In the genomic region with DNA sequence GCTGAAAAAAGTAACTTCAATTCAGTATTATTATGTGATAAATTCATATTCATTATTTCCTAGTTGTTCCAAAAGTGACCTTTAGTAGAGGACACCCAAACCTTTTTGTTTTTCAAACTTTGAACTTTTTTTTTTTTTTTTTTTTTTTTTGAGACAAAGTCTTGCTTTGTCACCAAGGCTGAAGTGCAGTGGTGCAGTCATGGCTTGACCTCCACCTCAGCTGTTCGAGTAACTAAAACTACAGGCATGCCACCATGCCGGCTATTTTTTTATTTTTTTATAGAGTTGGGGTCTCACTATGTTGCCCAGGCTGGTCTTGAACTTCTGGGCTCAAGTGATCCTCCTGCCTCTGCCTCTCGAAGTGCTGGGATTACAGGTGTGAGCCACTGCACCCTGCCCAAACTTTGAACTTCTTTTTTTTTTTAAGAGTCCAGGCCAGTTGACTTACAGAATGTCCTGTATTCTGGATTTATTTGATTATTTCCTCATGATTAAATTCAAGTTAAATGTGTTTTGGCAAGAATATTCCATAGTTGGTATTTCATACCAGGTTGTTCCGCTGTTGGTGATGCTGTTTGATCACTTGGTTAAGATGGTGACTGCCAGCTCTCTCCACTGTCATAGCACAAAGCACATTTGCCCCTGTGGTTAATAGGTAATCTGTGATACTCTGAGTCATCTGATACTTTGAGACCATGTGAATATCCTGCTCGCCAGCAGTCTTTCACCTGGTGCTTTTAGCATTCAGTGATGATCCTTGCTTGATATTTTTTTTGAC, we compare ENCODE assay signal across 1 cellular context.
TF ChIP-seq lines count a peak whose summit lies in the region.

No MANE protein-coding gene starts in this region.

TF ChIP-seq in HepG2, 621 proteins besides CTCF, POLR2A, EP300 and RAD21 (continued from another document and continues in another):
- TF ChIP-seq, protein P1, sequence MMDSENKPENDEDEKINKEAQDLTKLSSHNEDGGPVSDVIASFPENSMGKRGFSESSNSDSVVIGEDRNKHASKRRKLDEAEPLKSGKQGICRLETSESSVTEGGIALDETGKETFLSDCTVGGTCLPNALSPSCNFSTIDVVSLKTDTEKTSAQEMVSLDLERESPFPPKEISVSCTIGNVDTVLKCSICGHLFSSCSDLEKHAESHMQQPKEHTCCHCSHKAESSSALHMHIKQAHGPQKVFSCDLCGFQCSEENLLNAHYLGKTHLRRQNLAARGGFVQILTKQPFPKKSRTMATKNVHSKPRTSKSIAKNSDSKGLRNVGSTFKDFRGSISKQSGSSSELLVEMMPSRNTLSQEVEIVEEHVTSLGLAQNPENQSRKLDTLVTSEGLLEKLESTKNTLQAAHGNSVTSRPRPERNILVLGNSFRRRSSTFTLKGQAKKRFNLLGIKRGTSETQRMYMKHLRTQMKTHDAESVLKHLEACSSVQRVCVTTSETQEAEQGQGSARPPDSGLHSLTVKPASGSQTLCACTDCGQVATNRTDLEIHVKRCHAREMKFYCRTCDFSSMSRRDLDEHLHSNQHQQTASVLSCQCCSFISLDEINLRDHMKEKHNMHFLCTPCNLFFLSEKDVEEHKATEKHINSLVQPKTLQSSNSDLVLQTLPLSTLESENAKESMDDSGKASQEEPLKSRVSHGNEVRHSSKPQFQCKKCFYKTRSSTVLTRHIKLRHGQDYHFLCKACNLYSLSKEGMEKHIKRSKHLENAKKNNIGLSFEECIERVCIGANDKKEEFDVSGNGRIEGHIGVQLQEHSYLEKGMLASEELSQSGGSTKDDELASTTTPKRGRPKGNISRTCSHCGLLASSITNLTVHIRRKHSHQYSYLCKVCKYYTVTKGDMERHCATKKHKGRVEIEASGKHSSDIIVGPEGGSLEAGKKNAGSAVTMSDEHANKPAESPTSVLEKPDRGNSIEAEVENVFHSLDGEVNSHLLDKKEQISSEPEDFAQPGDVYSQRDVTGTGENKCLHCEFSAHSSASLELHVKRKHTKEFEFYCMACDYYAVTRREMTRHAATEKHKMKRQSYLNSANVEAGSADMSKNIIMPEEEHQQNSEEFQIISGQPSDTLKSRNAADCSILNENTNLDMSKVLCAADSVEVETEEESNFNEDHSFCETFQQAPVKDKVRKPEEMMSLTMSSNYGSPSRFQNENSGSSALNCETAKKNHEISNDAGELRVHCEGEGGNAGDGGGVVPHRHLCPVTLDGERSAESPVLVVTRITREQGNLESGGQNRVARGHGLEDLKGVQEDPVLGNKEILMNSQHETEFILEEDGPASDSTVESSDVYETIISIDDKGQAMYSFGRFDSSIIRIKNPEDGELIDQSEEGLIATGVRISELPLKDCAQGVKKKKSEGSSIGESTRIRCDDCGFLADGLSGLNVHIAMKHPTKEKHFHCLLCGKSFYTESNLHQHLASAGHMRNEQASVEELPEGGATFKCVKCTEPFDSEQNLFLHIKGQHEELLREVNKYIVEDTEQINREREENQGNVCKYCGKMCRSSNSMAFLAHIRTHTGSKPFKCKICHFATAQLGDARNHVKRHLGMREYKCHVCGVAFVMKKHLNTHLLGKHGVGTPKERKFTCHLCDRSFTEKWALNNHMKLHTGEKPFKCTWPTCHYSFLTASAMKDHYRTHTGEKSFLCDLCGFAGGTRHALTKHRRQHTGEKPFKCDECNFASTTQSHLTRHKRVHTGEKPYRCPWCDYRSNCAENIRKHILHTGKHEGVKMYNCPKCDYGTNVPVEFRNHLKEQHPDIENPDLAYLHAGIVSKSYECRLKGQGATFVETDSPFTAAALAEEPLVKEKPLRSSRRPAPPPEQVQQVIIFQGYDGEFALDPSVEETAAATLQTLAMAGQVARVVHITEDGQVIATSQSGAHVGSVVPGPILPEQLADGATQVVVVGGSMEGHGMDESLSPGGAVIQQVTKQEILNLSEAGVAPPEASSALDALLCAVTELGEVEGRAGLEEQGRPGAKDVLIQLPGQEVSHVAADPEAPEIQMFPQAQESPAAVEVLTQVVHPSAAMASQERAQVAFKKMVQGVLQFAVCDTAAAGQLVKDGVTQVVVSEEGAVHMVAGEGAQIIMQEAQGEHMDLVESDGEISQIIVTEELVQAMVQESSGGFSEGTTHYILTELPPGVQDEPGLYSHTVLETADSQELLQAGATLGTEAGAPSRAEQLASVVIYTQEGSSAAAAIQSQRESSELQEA (CRISPR knock-in tag; IDR thresholded peaks at IDR 0.05; ENCODE audit: not compliant biosample characterization) = no peak
- TF ChIP-seq ZEB1 (IDR thresholded peaks at IDR 0.05; ENCODE audit: insufficient replicate concordance, low read depth) (no peak), ZNF33B (CRISPR knock-in tag; IDR thresholded peaks at IDR 0.05) (no peak), ZNF562 (CRISPR knock-in tag; IDR thresholded peaks at IDR 0.05; ENCODE audit: borderline replicate concordance) (no peak), KLF13 (CRISPR knock-in tag; IDR thresholded peaks at IDR 0.05) (no peak), STAG1 (CRISPR knock-in tag; IDR thresholded peaks at IDR 0.05) (no peak), ZNF343 (CRISPR knock-in tag; IDR thresholded peaks at IDR 0.05) (no peak), TARDBP (CRISPR knock-in tag; IDR thresholded peaks at IDR 0.05) (no peak), ZFX (CRISPR knock-in tag; IDR thresholded peaks at IDR 0.05; ENCODE audit: low read depth) (no peak), SMAD1 (CRISPR knock-in tag; IDR thresholded peaks at IDR 0.05; ENCODE audit: borderline replicate concordance, low read depth) (no peak), HHEX (CRISPR knock-in tag; IDR thresholded peaks at IDR 0.05) (no peak), MEIS2 (CRISPR knock-in tag; IDR thresholded peaks at IDR 0.05) (no peak), ZNF552 (CRISPR knock-in tag; IDR thresholded peaks at IDR 0.05; ENCODE audit: borderline replicate concordance) (no peak), SMAD3 (CRISPR knock-in tag; IDR thresholded peaks at IDR 0.05) (no peak), RORA (CRISPR knock-in tag; IDR thresholded peaks at IDR 0.05) (no peak), ZNF317 (CRISPR knock-in tag; IDR thresholded peaks at IDR 0.05) (0 out of 2 replicates have a peak, but pooled peaks have one; percentile 43), ZNF207 (IDR thresholded peaks at IDR 0.05; ENCODE audit: borderline replicate concordance) (no peak), JUND (CRISPR knock-in tag; IDR thresholded peaks at IDR 0.05) (0 out of 2 replicates have a peak, but pooled peaks have one; percentile 45), CHD4 (IDR thresholded peaks at IDR 0.05; ENCODE audit: borderline replicate concordance, low read length) (peak; percentile 58; the same call in 1 of the 2 replicates), TEAD2 (CRISPR knock-in tag; IDR thresholded peaks at IDR 0.05) (no peak), ZNF138 (CRISPR knock-in tag; IDR thresholded peaks at IDR 0.05; ENCODE audit: low read depth) (no peak), NFE2L1 (CRISPR knock-in tag; IDR thresholded peaks at IDR 0.05; ENCODE audit: borderline replicate concordance) (no peak), HOXA9 (CRISPR knock-in tag; IDR thresholded peaks at IDR 0.05; ENCODE audit: borderline replicate concordance) (no peak), KDM6A (CRISPR knock-in tag; IDR thresholded peaks at IDR 0.05; ENCODE audit: low read depth) (no peak), ZNF367 (CRISPR knock-in tag; IDR thresholded peaks at IDR 0.05; ENCODE audit: borderline replicate concordance) (no peak), ZBTB38 (CRISPR knock-in tag; IDR thresholded peaks at IDR 0.05) (peak; percentile 59; the same call in 1 of the 2 replicates), ZNF7 (CRISPR knock-in tag; IDR thresholded peaks at IDR 0.05) (no peak), FOSL2 (CRISPR knock-in tag; IDR thresholded peaks at IDR 0.05) (peak; percentile 93), MYC (CRISPR knock-in tag; IDR thresholded peaks at IDR 0.05; ENCODE audit: borderline replicate concordance) (no peak), TRIM24 (CRISPR knock-in tag; IDR thresholded peaks at IDR 0.05) (no peak), TGIF2 (CRISPR knock-in tag; IDR thresholded peaks at IDR 0.05) (0 out of 2 replicates have a peak, but pooled peaks have one; percentile 60), MEF2D (CRISPR knock-in tag; IDR thresholded peaks at IDR 0.05) (0 out of 2 replicates have a peak, but pooled peaks have one; percentile 31)
- TF ChIP-seq, protein P2, sequence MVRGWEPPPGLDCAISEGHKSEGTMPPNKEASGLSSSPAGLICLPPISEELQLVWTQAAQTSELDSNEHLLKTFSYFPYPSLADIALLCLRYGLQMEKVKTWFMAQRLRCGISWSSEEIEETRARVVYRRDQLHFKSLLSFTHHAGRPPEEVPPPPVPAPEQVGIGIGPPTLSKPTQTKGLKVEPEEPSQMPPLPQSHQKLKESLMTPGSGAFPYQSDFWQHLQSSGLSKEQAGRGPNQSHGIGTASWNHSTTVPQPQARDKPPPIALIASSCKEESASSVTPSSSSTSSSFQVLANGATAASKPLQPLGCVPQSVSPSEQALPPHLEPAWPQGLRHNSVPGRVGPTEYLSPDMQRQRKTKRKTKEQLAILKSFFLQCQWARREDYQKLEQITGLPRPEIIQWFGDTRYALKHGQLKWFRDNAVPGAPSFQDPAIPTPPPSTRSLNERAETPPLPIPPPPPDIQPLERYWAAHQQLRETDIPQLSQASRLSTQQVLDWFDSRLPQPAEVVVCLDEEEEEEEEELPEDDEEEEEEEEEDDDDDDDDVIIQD (CRISPR knock-in tag; IDR thresholded peaks at IDR 0.05; ENCODE audit: low read depth) = peak; percentile 77; the same call in 1 of the 2 replicates
- TF ChIP-seq, protein P3, sequence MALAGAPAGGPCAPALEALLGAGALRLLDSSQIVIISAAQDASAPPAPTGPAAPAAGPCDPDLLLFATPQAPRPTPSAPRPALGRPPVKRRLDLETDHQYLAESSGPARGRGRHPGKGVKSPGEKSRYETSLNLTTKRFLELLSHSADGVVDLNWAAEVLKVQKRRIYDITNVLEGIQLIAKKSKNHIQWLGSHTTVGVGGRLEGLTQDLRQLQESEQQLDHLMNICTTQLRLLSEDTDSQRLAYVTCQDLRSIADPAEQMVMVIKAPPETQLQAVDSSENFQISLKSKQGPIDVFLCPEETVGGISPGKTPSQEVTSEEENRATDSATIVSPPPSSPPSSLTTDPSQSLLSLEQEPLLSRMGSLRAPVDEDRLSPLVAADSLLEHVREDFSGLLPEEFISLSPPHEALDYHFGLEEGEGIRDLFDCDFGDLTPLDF (CRISPR knock-in tag; IDR thresholded peaks at IDR 0.05) = no peak
- TF ChIP-seq, protein P4, sequence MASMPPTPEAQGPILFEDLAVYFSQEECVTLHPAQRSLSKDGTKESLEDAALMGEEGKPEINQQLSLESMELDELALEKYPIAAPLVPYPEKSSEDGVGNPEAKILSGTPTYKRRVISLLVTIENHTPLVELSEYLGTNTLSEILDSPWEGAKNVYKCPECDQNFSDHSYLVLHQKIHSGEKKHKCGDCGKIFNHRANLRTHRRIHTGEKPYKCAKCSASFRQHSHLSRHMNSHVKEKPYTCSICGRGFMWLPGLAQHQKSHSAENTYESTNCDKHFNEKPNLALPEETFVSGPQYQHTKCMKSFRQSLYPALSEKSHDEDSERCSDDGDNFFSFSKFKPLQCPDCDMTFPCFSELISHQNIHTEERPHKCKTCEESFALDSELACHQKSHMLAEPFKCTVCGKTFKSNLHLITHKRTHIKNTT (CRISPR knock-in tag; IDR thresholded peaks at IDR 0.05) = no peak
- TF ChIP-seq, protein P5, sequence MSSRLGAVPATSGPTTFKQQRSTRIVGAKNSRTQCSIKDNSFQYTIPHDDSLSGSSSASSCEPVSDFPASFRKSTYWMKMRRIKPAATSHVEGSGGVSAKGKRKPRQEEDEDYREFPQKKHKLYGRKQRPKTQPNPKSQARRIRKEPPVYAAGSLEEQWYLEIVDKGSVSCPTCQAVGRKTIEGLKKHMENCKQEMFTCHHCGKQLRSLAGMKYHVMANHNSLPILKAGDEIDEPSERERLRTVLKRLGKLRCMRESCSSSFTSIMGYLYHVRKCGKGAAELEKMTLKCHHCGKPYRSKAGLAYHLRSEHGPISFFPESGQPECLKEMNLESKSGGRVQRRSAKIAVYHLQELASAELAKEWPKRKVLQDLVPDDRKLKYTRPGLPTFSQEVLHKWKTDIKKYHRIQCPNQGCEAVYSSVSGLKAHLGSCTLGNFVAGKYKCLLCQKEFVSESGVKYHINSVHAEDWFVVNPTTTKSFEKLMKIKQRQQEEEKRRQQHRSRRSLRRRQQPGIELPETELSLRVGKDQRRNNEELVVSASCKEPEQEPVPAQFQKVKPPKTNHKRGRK (CRISPR knock-in tag; IDR thresholded peaks at IDR 0.05) = no peak
- TF ChIP-seq, protein P6, sequence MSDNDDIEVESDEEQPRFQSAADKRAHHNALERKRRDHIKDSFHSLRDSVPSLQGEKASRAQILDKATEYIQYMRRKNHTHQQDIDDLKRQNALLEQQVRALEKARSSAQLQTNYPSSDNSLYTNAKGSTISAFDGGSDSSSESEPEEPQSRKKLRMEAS (IDR thresholded peaks at IDR 0.05) = no peak
- TF ChIP-seq, protein P7, sequence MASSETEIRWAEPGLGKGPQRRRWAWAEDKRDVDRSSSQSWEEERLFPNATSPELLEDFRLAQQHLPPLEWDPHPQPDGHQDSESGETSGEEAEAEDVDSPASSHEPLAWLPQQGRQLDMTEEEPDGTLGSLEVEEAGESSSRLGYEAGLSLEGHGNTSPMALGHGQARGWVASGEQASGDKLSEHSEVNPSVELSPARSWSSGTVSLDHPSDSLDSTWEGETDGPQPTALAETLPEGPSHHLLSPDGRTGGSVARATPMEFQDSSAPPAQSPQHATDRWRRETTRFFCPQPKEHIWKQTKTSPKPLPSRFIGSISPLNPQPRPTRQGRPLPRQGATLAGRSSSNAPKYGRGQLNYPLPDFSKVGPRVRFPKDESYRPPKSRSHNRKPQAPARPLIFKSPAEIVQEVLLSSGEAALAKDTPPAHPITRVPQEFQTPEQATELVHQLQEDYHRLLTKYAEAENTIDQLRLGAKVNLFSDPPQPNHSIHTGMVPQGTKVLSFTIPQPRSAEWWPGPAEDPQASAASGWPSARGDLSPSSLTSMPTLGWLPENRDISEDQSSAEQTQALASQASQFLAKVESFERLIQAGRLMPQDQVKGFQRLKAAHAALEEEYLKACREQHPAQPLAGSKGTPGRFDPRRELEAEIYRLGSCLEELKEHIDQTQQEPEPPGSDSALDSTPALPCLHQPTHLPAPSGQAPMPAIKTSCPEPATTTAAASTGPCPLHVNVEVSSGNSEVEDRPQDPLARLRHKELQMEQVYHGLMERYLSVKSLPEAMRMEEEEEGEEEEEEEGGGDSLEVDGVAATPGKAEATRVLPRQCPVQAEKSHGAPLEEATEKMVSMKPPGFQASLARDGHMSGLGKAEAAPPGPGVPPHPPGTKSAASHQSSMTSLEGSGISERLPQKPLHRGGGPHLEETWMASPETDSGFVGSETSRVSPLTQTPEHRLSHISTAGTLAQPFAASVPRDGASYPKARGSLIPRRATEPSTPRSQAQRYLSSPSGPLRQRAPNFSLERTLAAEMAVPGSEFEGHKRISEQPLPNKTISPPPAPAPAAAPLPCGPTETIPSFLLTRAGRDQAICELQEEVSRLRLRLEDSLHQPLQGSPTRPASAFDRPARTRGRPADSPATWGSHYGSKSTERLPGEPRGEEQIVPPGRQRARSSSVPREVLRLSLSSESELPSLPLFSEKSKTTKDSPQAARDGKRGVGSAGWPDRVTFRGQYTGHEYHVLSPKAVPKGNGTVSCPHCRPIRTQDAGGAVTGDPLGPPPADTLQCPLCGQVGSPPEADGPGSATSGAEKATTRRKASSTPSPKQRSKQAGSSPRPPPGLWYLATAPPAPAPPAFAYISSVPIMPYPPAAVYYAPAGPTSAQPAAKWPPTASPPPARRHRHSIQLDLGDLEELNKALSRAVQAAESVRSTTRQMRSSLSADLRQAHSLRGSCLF (CRISPR knock-in tag; IDR thresholded peaks at IDR 0.05; ENCODE audit: borderline replicate concordance) = no peak
- TF ChIP-seq, protein P8, sequence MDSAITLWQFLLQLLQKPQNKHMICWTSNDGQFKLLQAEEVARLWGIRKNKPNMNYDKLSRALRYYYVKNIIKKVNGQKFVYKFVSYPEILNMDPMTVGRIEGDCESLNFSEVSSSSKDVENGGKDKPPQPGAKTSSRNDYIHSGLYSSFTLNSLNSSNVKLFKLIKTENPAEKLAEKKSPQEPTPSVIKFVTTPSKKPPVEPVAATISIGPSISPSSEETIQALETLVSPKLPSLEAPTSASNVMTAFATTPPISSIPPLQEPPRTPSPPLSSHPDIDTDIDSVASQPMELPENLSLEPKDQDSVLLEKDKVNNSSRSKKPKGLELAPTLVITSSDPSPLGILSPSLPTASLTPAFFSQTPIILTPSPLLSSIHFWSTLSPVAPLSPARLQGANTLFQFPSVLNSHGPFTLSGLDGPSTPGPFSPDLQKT (CRISPR knock-in tag; IDR thresholded peaks at IDR 0.05; ENCODE audit: borderline replicate concordance) = no peak
